In genomic region chr10:17003151-17003550, GRCh38 we compare ENCODE assay signal across 7 cellular contexts.
DNase-seq lines count a peak whose midpoint lies in the region; ATAC-seq and TF ChIP-seq lines count a peak whose summit lies in the region.

No MANE protein-coding gene starts in this region.

- H3K4me1 Mint-ChIP-seq in stimulated activated effector memory CD8-positive, alpha-beta T cell treated with anti-CD3 and anti-CD28 coated beads, Interleukin-12 subunit alpha, Interleukin-12 subunit beta, amount 100 ng/mL, for 72 hours: peaks cover 36% of the 10 kb centered on the region

- H3K4me1 ChIP-seq in Peyer's patch: no peaks in the 10 kb centered on the region
- peaks cover 25 to 44% of the 10 kb centered on the region in 2 donors for H3K4me1 ChIP-seq in left lung

- H3K36me3 Mint-ChIP-seq in stimulated activated effector memory CD8-positive, alpha-beta T cell treated with anti-CD3 and anti-CD28 coated beads, Interleukin-12 subunit alpha, Interleukin-12 subunit beta, amount 100 ng/mL, for 72 hours: no peaks in the 10 kb centered on the region

- intact Hi-C loops in left lung (cut with DNase I): loop anchor here in 1 of 2 donors (10.0 kb wide), 1 partner anchor 202 kb away; the partner anchor contains the start of gene TRDMT1

- no peaks in the 10 kb centered on the region for H3K9me3 Mint-ChIP-seq in stimulated activated effector memory CD8-positive, alpha-beta T cell treated with anti-CD3 and anti-CD28 coated beads, Interleukin-12 subunit alpha, Interleukin-12 subunit beta, amount 100 ng/mL, for 72 hours

- peak overlapping the region; percentile 53 for H3K4me3 Mint-ChIP-seq in stimulated activated effector memory CD8-positive, alpha-beta T cell treated with anti-CD3 and anti-CD28 coated beads, Interleukin-12 subunit alpha, Interleukin-12 subunit beta, amount 100 ng/mL, for 72 hours

- no peak for TF ChIP-seq POLR2A in Peyer's patch (IDR thresholded peaks at IDR 0.05)

- H3K9me3 ChIP-seq in Peyer's patch (no peaks in the 10 kb centered on the region), left lung (no peaks in the 10 kb centered on the region)

- no peak overlapping the region for H3K4me3 ChIP-seq in Peyer's patch
- H3K4me3 ChIP-seq in left lung: no peak overlapping the region

- H3K27ac Mint-ChIP-seq in stimulated activated effector memory CD8-positive, alpha-beta T cell treated with anti-CD3 and anti-CD28 coated beads, Interleukin-12 subunit alpha, Interleukin-12 subunit beta, amount 100 ng/mL, for 72 hours: peak overlapping the region; percentile 94

- no peak for TF ChIP-seq CTCF in Peyer's patch (IDR thresholded peaks at IDR 0.05)
- no peak for TF ChIP-seq CTCF in left lung (IDR thresholded peaks at IDR 0.05)

- ATAC-seq in left lung: peak; percentile 11
- ATAC-seq in stimulated activated effector memory CD8-positive, alpha-beta T cell treated with anti-CD3 and anti-CD28 coated beads, Interleukin-12 subunit alpha, Interleukin-12 subunit beta, amount 100 ng/mL, for 72 hours: peak; percentile 94
- no peak for ATAC-seq in HG03045 (IDR thresholded peaks at IDR 0.05; ENCODE audit: unreplicated experiment)

- H3K27ac ChIP-seq in Peyer's patch (peak overlapping the region; percentile 38 to 70 (median 52)), left lung (peak overlapping the region; percentile 80 to 83)

- DNase-seq in Peyer's patch (no peak), left lung (no peak), cerebellar nuclear complex (lab: John Stamatoyannopoulos, UW) (no peak), amniotic stem cell (lab: John Stamatoyannopoulos, UW) (no peak)
- peak; percentile 37 for DNase-seq in activated effector memory CD4-positive, alpha-beta T cell treated with Interleukin-2 at 50 U/mL for 16 hours
- peak; percentile 33 to 70 for DNase-seq in stimulated activated effector memory CD8-positive, alpha-beta T cell treated with anti-CD3 and anti-CD28 coated beads, Interleukin-12 subunit alpha, Interleukin-12 subunit beta, amount 100 ng/mL, for 72 hours (ENCODE audit: low spot score in 2 of 2)

- no peaks in the 10 kb centered on the region for H3K36me3 ChIP-seq in Peyer's patch
- H3K36me3 ChIP-seq in left lung: no peaks in the 10 kb centered on the region

- no peaks in the 10 kb centered on the region for H3K27me3 ChIP-seq in Peyer's patch
- no peaks in the 10 kb centered on the region for H3K27me3 ChIP-seq in left lung

Comparison
In these comparisons a context has a peak if more than half of its experiments do, and no peak if none do; other contexts are left out.
1. DNase-seq: peak in activated effector memory CD4-positive, alpha-beta T cell treated with Interleukin-2 at 50 U/mL for 16 hours (single experiment) and stimulated activated effector memory CD8-positive, alpha-beta T cell treated with anti-CD3 and anti-CD28 coated beads, Interleukin-12 subunit alpha, Interleukin-12 subunit beta, amount 100 ng/mL, for 72 hours (2 of 2); none in Peyer's patch (0 of 3), left lung (0 of 2), cerebellar nuclear complex (0 of 2) and amniotic stem cell (single experiment).